ENCODE assay signal across 39 cellular contexts in the genomic region with DNA sequence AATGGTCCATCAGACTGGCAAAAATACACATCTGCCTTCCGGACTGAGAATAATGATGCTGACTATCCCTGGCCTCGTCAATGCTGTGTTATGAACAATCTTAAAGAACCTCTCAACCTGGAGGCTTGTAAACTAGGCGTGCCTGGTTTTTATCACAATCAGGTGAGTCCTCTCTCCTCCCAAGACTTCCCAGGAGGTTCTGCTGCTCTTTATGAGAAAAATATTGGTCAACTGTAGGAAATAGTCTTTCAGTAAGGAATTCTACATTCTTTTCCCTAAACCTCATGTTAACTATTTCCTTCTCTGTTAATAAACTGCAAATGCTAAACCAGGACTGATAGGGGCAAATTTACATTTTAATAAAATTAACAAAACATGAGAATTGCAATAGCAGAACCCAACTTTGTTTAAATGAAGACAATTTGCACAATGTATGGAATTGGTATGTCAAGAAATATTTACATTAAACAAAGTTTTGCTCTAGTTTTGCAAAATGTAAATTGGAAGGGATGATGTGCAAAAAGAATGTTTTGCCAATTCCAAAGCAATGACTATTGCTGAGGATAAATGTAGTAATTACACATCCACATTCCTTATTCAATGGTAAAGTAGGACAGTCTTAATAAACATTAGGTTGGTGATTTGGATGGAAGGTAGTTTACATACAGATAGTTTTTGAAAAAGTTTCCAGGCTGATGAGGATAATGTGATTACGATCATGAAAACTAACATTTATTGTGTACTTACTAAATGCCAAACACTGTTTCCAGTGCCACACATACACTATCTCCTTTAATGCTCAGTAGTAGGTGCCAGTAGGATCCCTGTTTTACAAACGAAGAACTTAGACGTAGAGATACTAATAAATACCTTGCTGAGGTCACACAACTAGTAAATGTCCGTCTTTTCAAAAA. TPM values are rescaled to one million over a fixed set of nuclear protein-coding genes. Genes with fewer than 3 reads are reported as not detected.
A peak's percentile ranks its signal among the peaks of the same experiment; 100 is the strongest.
DNase-seq lines count a peak whose midpoint lies in the region; ATAC-seq, FAIRE-seq and TF ChIP-seq lines count a peak whose summit lies in the region.
"Had no signal": no experiment of that assay in that cellular context is flagged by ENCODE, and none has a peak within 500 bp of the region (broad histone marks: within the 10 kb centered on the region; RNA-seq: fewer than 3 reads in every experiment).

No MANE protein-coding gene starts in this region.

- 15% methylated on average over 7 of the region's 7 CpGs for WGBS in A549 (ENCODE audit: missing lambda C conversion rate)
- 21 to 25% methylated on average over 7 of the region's 7 CpGs for WGBS in GM23248 (ENCODE audit: low coverage in 1 of 2, low lambda C conversion rate in 2 of 2, missing lambda C conversion rate in 2 of 2), 2 experiments

- ATAC-seq in A549 (peak; percentile 54 to 56; a peak in 5 of 6 replicates), GM21528 (IDR thresholded peaks at IDR 0.05; ENCODE audit: low FRiP score, unreplicated experiment) (no peak)
- ATAC-seq: activated CD4-positive, CD25-positive, alpha-beta regulatory T cell treated with anti-CD3 and anti-CD28 coated beads, Interleukin-2, amount 50 U/mL, for 24 hours; gastroesophageal sphincter; GM12878; K562; naive thymus-derived CD4-positive, alpha-beta T cell had no signal

- no peak for TF ChIP-seq EP300 in A549 (IDR thresholded peaks at IDR 0.05)

- H3K27ac ChIP-seq in A549: peak overlapping the region; percentile 68 to 82
- H3K27ac ChIP-seq in GM23248: peak overlapping the region; percentile 43
- H3K27ac ChIP-seq: esophagus squamous epithelium, gastroesophageal sphincter, left ventricle myocardium inferior had no signal

- DNase-seq in A549 (ENCODE audit: low read depth in 1 of 2, low spot score in 1 of 2) (peak in 1 of 2 experiments; percentile 62), GM23248 (peak; percentile 63), amniotic epithelial cell (ENCODE audit: low read depth) (peak; percentile 37), kidney tubule cell (ENCODE audit: low spot score) (peak; percentile 86), DMS53 treated with DMSO at 0.1 percent for 48 hours (lab: John Stamatoyannopoulos, UW; ENCODE audit: unreplicated experiment) (no peak), dermis blood vessel endothelial cell (no peak), AG08396 (ENCODE audit: low spot score) (no peak)
- DNase-seq: 8988T; activated CD4-positive, alpha-beta T cell treated with anti-CD3 and anti-CD28 coated beads, Interleukin-2, amount 50 U/mL, for 48 hours; aorta; C1 segment of cervical spinal cord; Caco-2; caudate nucleus; DND-41; endodermal cell; esophagus squamous epithelium; hippocampal formation; left ventricle myocardium inferior; MM.1S; naive thymus-derived CD4-positive, alpha-beta T cell; NCI-H1417; NCI-H2081 treated with DMSO at 0.1 percent for 48 hours; NCI-H226; nucleus accumbens; stimulated activated naive CD4-positive, alpha-beta T cell treated with Interleukin-2 at 50 U/mL for 16 hours had no signal

- H3F3A ChIP-seq in GM23248 (ENCODE audit: insufficient read depth): peaks cover 26% of the 10 kb centered on the region

- H3K9me2 ChIP-seq in GM23248 (ENCODE audit: insufficient read depth): no peaks in the 10 kb centered on the region; the same call in 1 of the 2 replicates

- POLR2A ChIA-PET in A549 (lab: Yijun Ruan, JAX): no interaction called here

- peak; percentile 87 for FAIRE-seq in A549 (lab: Jason Lieb, UNC)
- FAIRE-seq: GM12878, K562, TTC549 had no signal

- TF ChIP-seq RAD21 in A549 (conservative IDR thresholded peaks at IDR 0.05 in 1 of 2, IDR thresholded peaks at IDR 0.05 in 1 of 2): no peak

- no peak for TF ChIP-seq POLR2A in A549 (IDR thresholded peaks at IDR 0.05; ENCODE audit: low read length)

- peak overlapping the region; percentile 59 for H2AFZ ChIP-seq in GM23248

- H3K4me3 ChIP-seq in A549: no peak overlapping the region
- H3K4me3 ChIP-seq in GM23248: peak overlapping the region; percentile 29; the same call in 1 of the 2 replicates
- H3K4me3 ChIP-seq: esophagus squamous epithelium, gastroesophageal sphincter, GM12878, HAP-1, K562, left ventricle myocardium inferior had no signal

- TF ChIP-seq CTCF in A549 (IDR thresholded peaks at IDR 0.05): no peak

- H3K9ac ChIP-seq in GM23248: no peak overlapping the region

- H3K4me1 ChIP-seq in A549 (peaks cover 40% of the 10 kb centered on the region), GM23248 (ENCODE audit: insufficient read depth) (peaks cover 37% of the 10 kb centered on the region)
- H3K4me1 ChIP-seq: esophagus squamous epithelium, gastroesophageal sphincter, HAP-1, left ventricle myocardium inferior had no signal

- H3K4me2 ChIP-seq in A549 (peak overlapping the region; percentile 71), GM23248 (ENCODE audit: unreplicated experiment) (peak overlapping the region; percentile 81)

- in situ Hi-C loops in GM23248 (cut with MboI): no loop called here

- H3K9me3 ChIP-seq in A549: no peaks in the 10 kb centered on the region
- no peaks in the 10 kb centered on the region for H3K9me3 ChIP-seq in GM23248 (ENCODE audit: low read depth)
- H3K9me3 ChIP-seq: Caco-2, esophagus squamous epithelium, gastroesophageal sphincter, HAP-1, left ventricle myocardium inferior had no signal

- no peaks in the 10 kb centered on the region for H4K20me1 ChIP-seq in GM23248 (ENCODE audit: insufficient read depth)

- no peaks in the 10 kb centered on the region for H3K36me3 ChIP-seq in GM23248 (ENCODE audit: low read depth)
- H3K36me3 ChIP-seq: esophagus squamous epithelium, gastroesophageal sphincter, HAP-1, left ventricle myocardium inferior had no signal

- H3K79me2 ChIP-seq in GM23248 (ENCODE audit: insufficient read depth): no peaks in the 10 kb centered on the region

- no peaks in the 10 kb centered on the region for H3K27me3 ChIP-seq in GM23248 (replicated peaks; ENCODE audit: insufficient read depth)
- H3K27me3 ChIP-seq: esophagus squamous epithelium, gastroesophageal sphincter had no signal

- CTCF ChIA-PET in A549 (lab: Yijun Ruan, JAX): interaction anchor here (1.1 kb wide), 1 partner anchor 47 kb away, joined by 5 read pairs; no protein-coding TSS in a partner anchor

TF ChIP-seq in A549, 52 proteins besides CTCF, POLR2A, EP300 and RAD21:
- peak; percentile 47; the same call in 1 of the 2 replicates for TF ChIP-seq GATA3 (IDR thresholded peaks at IDR 0.05; ENCODE audit: borderline replicate concordance)
- TF ChIP-seq ZSCAN20 (CRISPR knock-in tag; IDR thresholded peaks at IDR 0.05): no peak
- no peak for TF ChIP-seq RNF2 (IDR thresholded peaks at IDR 0.05; ENCODE audit: borderline replicate concordance, low read depth)

RNA-seq across cellular contexts. Expression of gene UPK1B, which starts 21.1 kb away (rescaled TPM):
- polyA plus RNA-seq in A549 (2011; rRNA removed) (36.7 and 53.5 TPM in 2 replicates), A549 (2017; fragmentation: RNase III; extraction: RNeasy Plus Mini Kit Qiagen cat#74134 plus additional on column Dnase treatment) (7.0 to 7.1 TPM (median 7.1 TPM) in 3 replicates), GM23248 (2016; fragmentation: Nextera tagmentation; extraction: Ambion mirVana) (not detected in 2 replicates)
- 23.0 and 26.7 TPM in 2 replicates for polyA plus RNA-seq in A549 (2012; cell fraction: cytosol; rRNA removed)
- 13.4 and 23.4 TPM in 2 replicates for polyA plus RNA-seq in A549 (2012; cell fraction: nucleus; rRNA removed)
- polyA minus RNA-seq in A549 (2011; rRNA and poly(A)+ RNA removed): 26.4 and 35.0 TPM in 2 replicates
- 0.13 TPM in 1 of 2 replicates, not detected in the other for total RNA-seq in GM23248 (2014; rRNA removed; shearing (Covaris generic))
- 0.09 TPM in 1 of 2 replicates, not detected in the other for total RNA-seq in dermis blood vessel endothelial cell
- total RNA-seq: aorta; GM12878; HT1080; left ventricle myocardium inferior; naive thymus-derived CD4-positive, alpha-beta T cell; pulmonary artery endothelial cell; SK-MEL-5; skeletal muscle tissue; T-helper 1 cell treated with Interleukin-12 subunit alpha and Interleukin-12 subunit beta and Interleukin-4 antibody, amounts not matched to agents 30 ng/mL and 1 ng/mL, for 36 hours had no signal
- polyA plus RNA-seq: GM12878 had no signal

RNA-seq across cellular contexts. Expression of gene B4GALT4, which starts 46.2 kb away (rescaled TPM):
- polyA plus RNA-seq in A549 (2011; rRNA removed): 134 and 193 TPM in 2 replicates
- 79.4 and 85.4 TPM in 2 replicates for polyA plus RNA-seq in A549 (2012; cell fraction: cytosol; rRNA removed)
- 41.2 and 64.4 TPM in 2 replicates for polyA plus RNA-seq in A549 (2012; cell fraction: nucleus; rRNA removed)
- polyA plus RNA-seq in A549 (2017; fragmentation: RNase III; extraction: RNeasy Plus Mini Kit Qiagen cat#74134 plus additional on column Dnase treatment): 95.1 to 101 TPM (median 98.6 TPM) in 3 replicates
- 107 and 108 TPM in 2 replicates for polyA minus RNA-seq in A549 (2011; rRNA and poly(A)+ RNA removed)
- 55.6 and 56.0 TPM in 2 replicates for total RNA-seq in GM23248 (2014; rRNA removed; shearing (Covaris generic))
- polyA plus RNA-seq in GM23248 (2016; fragmentation: Nextera tagmentation; extraction: Ambion mirVana): 64.0 and 67.9 TPM in 2 replicates
- total RNA-seq in dermis blood vessel endothelial cell: 4.2 and 9.0 TPM in 2 replicates

RNA-seq across cellular contexts. Expression of gene TEX55, which starts 48.5 kb away (rescaled TPM):
- 0.08 TPM in 1 of 2 replicates, not detected in the other for polyA plus RNA-seq in A549 (2011; rRNA removed)
- polyA plus RNA-seq in A549 (2012; cell fraction: cytosol; rRNA removed): 0.01 TPM in 1 of 2 replicates, not detected in the other
- not detected in 2 replicates for polyA plus RNA-seq in A549 (2012; cell fraction: nucleus; rRNA removed)
- not detected in 3 replicates for polyA plus RNA-seq in A549 (2017; fragmentation: RNase III; extraction: RNeasy Plus Mini Kit Qiagen cat#74134 plus additional on column Dnase treatment)
- 0.39 TPM in 1 of 2 replicates, not detected in the other for polyA minus RNA-seq in A549 (2011; rRNA and poly(A)+ RNA removed)
- total RNA-seq in GM23248 (2014; rRNA removed; shearing (Covaris generic)): not detected in 2 replicates
- polyA plus RNA-seq in GM23248 (2016; fragmentation: Nextera tagmentation; extraction: Ambion mirVana): not detected in 2 replicates
- not detected in 2 replicates for total RNA-seq in dermis blood vessel endothelial cell
- total RNA-seq: aorta; Caco-2; endodermal cell; esophagus squamous epithelium; gastroesophageal sphincter; GM12878; HT1080; K562; left ventricle myocardium inferior; naive thymus-derived CD4-positive, alpha-beta T cell; pulmonary artery endothelial cell; SK-MEL-5; skeletal muscle tissue; T-helper 1 cell treated with Interleukin-12 subunit alpha and Interleukin-12 subunit beta and Interleukin-4 antibody, amounts not matched to agents 30 ng/mL and 1 ng/mL, for 36 hours; temporal lobe; urinary bladder had no signal
- polyA plus RNA-seq: aorta; GM12878; K562; naive thymus-derived CD4-positive, alpha-beta T cell; urinary bladder had no signal

Comparison
In these comparisons a context has a peak if more than half of its experiments do, and no peak if none do; other contexts are left out.
1. DNase-seq: peak in GM23248 (single experiment), amniotic epithelial cell (single experiment) and kidney tubule cell (single experiment); none in DMS53 treated with DMSO at 0.1 percent for 48 hours (single experiment), dermis blood vessel endothelial cell (single experiment) and AG08396 (single experiment).